Comparison of ENCODE assay signal across 1 cellular context in genomic region chr14:30558675-30559555, GRCh38.
A peak's percentile ranks its signal among the peaks of the same experiment; 100 is the strongest.
TF ChIP-seq lines count a peak whose summit lies in the region.

TSS of gene G2E3 (plus strand) at chr14:30559158. CDS start at chr14:30581080, 21,922 bp downstream.

TF ChIP-seq in H1, 55 proteins besides CTCF, POLR2A, EP300 and RAD21:
- TF ChIP-seq KDM5A (IDR thresholded peaks at IDR 0.05; ENCODE audit: low read length) (no peak), PHF8 (conservative IDR thresholded peaks at IDR 0.05; ENCODE audit: low read depth, low read length) (peak; percentile 91), MAFK (IDR thresholded peaks at IDR 0.05; ENCODE audit: low read depth, low read length) (no peak), ATF3 (IDR thresholded peaks at IDR 0.05; ENCODE audit: insufficient read depth, low read depth, low read length) (no peak), KDM4A (IDR thresholded peaks at IDR 0.05; ENCODE audit: low read depth, low read length, severe bottlenecking) (peak; percentile 79), SRF (IDR thresholded peaks at IDR 0.05; ENCODE audit: low read depth, low read length) (no peak), ASH2L (IDR thresholded peaks at IDR 0.05; ENCODE audit: low read length) (peak; percentile 96), YY1 (IDR thresholded peaks at IDR 0.05; ENCODE audit: low read depth, low read length) (no peak), JUN (IDR thresholded peaks at IDR 0.05; ENCODE audit: low read depth, low read length) (no peak), SIRT6 (IDR thresholded peaks at IDR 0.05; ENCODE audit: low read length) (no peak), SP1 (IDR thresholded peaks at IDR 0.05; ENCODE audit: low read depth, low read length) (peak; percentile 54; the same call in 1 of the 2 replicates), CBX5 (IDR thresholded peaks at IDR 0.05; ENCODE audit: low read depth, low read length) (no peak), SIN3A (conservative IDR thresholded peaks at IDR 0.05 in 1 of 2, IDR thresholded peaks at IDR 0.05 in 1 of 2; ENCODE audit: low read depth in 1 of 2, low read length in 2 of 2) (peak; percentile 8 to 65; a peak in 1 of 4 replicates), RNF2 (IDR thresholded peaks at IDR 0.05; ENCODE audit: borderline replicate concordance, low read depth, low read length, missing control alignments, poor library complexity, severe bottlenecking) (no peak), NRF1 (IDR thresholded peaks at IDR 0.05; ENCODE audit: low read depth, low read length) (no peak), E2F6 (IDR thresholded peaks at IDR 0.05) (peak; percentile 87), TBP (IDR thresholded peaks at IDR 0.05; ENCODE audit: low read depth, low read length) (peak; percentile 58), RBBP5 (IDR thresholded peaks at IDR 0.05; ENCODE audit: borderline replicate concordance, low read depth, low read length) (peak; percentile 96), JUND (IDR thresholded peaks at IDR 0.05; ENCODE audit: low read length) (no peak), CHD1 (IDR thresholded peaks at IDR 0.05; ENCODE audit: low read depth, low read length) (no peak), MAX (IDR thresholded peaks at IDR 0.05) (peak; percentile 68), SAP30 (IDR thresholded peaks at IDR 0.05; ENCODE audit: insufficient read depth, insufficient replicate concordance, low read length) (peak; percentile 41), HDAC2 (IDR thresholded peaks at IDR 0.05; ENCODE audit: borderline replicate concordance in 1 of 2, low read depth in 2 of 2, low read length in 2 of 2) (peak in 1 of 2 experiments; percentile 96; a peak in 1 of 4 replicates), CBX8 (IDR thresholded peaks at IDR 0.05; ENCODE audit: borderline replicate concordance, low read depth, low read length) (no peak), TAF1 (IDR thresholded peaks at IDR 0.05; ENCODE audit: low read depth, low read length) (peak; percentile 81), NANOG (IDR thresholded peaks at IDR 0.05; ENCODE audit: insufficient read depth, low read depth, low read length, poor library complexity, severe bottlenecking) (no peak), TAF7 (optimal IDR thresholded peaks at IDR 0.05; ENCODE audit: borderline replicate concordance, low read depth, low read length) (peak; percentile 61), BCL11A (IDR thresholded peaks at IDR 0.05; ENCODE audit: low read depth in 2 of 2, low read length in 2 of 2) (no peak), GABPA (IDR thresholded peaks at IDR 0.05; ENCODE audit: borderline replicate concordance, insufficient read depth, low read length) (peak; percentile 84), POLR2AphosphoS5 (IDR thresholded peaks at IDR 0.05; ENCODE audit: low read depth, low read length) (peak; percentile 85), KDM1A (IDR thresholded peaks at IDR 0.05; ENCODE audit: borderline replicate concordance, low read length) (peak; percentile 13; the same call in 1 of the 2 replicates)
- TF ChIP-seq, protein P1, sequence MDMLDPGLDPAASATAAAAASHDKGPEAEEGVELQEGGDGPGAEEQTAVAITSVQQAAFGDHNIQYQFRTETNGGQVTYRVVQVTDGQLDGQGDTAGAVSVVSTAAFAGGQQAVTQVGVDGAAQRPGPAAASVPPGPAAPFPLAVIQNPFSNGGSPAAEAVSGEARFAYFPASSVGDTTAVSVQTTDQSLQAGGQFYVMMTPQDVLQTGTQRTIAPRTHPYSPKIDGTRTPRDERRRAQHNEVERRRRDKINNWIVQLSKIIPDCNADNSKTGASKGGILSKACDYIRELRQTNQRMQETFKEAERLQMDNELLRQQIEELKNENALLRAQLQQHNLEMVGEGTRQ (IDR thresholded peaks at IDR 0.05; ENCODE audit: low read length) = no peak
TF ChIP-seq in H1: peak in this region for 16.
